7 cellular contexts compared by ENCODE assay signal in genomic region chr4:80111276-80111675, GRCh38.
"Had no signal": no experiment of that assay in that cellular context is flagged by ENCODE, and none has a peak within 500 bp of the region (broad histone marks: within the 10 kb centered on the region; RNA-seq: fewer than 3 reads in every experiment).

No MANE protein-coding gene starts in this region.

- H3K4me3 ChIP-seq: K562 had no signal

- H3K27ac ChIP-seq: HL-60, KMS-11 had no signal

- H3K9ac ChIP-seq: KMS-11 had no signal

- ATAC-seq: HepG2, K562 had no signal

- DNase-seq: IMR-90, KBM-7, KG1 had no signal

- H3K4me2 ChIP-seq: KMS-11 had no signal
